Comparison of ENCODE assay signal across 15 cellular contexts in the genomic region with DNA sequence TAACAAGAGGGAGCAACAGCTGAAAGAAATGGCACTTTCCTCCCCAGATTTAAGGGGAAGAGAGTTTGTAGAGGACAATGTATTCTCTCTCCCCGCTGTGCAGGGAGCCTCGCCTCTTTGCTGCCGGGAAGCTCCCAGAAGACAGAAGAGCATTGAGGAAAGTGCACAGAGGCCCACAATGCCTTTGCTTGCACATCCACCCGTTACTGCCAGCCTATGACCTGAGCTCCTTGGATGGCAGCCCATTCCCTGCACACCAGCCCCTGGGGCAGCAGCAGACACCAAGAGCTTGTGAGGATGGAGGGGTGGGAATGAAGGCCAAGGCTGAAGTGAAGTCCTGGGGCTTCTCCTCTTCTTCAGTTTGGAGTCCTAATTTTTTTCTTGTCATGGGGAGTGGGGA.
"Had no signal": no experiment of that assay in that cellular context is flagged by ENCODE, and none has a peak within 500 bp of the region (broad histone marks: within the 10 kb centered on the region; RNA-seq: fewer than 3 reads in every experiment).

No MANE protein-coding gene starts in this region.

- H3K27ac ChIP-seq: coronary artery, epithelial cell of prostate, tibial nerve, vagina, WERI-Rb-1 had no signal

- DNase-seq: activated CD4-positive, alpha-beta T cell treated with anti-CD3 and anti-CD28 coated beads for 36 hours; activated CD8-positive, alpha-beta memory T cell treated with anti-CD3 and anti-CD28 coated beads, Interleukin-2, amount 50 U/mL, for 4 hours; activated CD8-positive, alpha-beta T cell treated with anti-CD3 and anti-CD28 coated beads for 36 hours; activated gamma-delta T cell treated with Interleukin-2 at 50 U/mL for 16 hours; activated T-cell treated with anti-CD3 and anti-CD28 coated beads, Interleukin-2, amount 50 U/mL, for 72 hours; effector memory CD4-positive, alpha-beta T cell; mesendoderm; right cardiac atrium; small intestine; T1000; WERI-Rb-1 had no signal

- ATAC-seq: activated CD4-positive, alpha-beta T cell treated with anti-CD3 and anti-CD28 coated beads for 36 hours; activated CD8-positive, alpha-beta T cell treated with anti-CD3 and anti-CD28 coated beads for 36 hours; activated T-cell treated with anti-CD3 and anti-CD28 coated beads, Interleukin-2, amount 50 U/mL, for 72 hours; right cardiac atrium had no signal
